9 cellular contexts compared by ENCODE assay signal in the genomic region with DNA sequence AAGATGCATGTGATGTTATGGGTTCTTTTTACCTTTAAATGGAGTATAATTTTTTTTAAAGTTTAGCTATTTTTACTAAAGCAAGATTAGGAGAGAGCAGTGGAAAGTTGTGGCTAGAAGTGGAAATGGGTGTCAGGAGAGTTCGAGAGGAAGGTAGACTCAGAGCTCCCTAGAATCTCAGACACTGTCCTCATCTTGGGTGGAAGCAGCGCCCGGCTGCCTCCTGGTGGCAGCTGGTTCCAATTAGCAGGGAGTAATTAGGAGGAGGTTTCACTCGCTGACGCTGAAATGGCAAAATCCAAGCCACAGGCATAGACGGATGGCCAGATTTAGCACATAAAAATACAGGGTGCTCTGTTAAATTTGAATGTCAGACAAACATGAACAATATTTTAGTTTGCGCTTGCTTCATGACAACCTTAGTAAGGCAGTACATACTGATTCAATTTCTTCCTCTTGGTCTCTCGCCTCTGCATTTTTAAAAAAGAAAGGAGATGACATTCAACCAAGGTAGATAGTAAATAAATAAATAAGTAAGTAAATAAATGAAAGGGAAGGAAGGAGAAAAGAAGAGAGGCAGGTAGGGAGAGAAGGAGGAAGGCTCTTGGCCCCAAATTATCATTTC. TPM values are rescaled to one million over a fixed set of nuclear protein-coding genes. Genes with fewer than 3 reads are reported as not detected.
DNase-seq lines count a peak whose midpoint lies in the region; ATAC-seq lines count a peak whose summit lies in the region.
"Had no signal": no experiment of that assay in that cellular context is flagged by ENCODE, and none has a peak within 500 bp of the region (broad histone marks: within the 10 kb centered on the region; RNA-seq: fewer than 3 reads in every experiment).

No MANE protein-coding gene starts in this region.

- no peak overlapping the region for H3K4me3 Mint-ChIP-seq in activated naive CD8-positive, alpha-beta T cell treated with anti-CD3 and anti-CD28 coated beads, Interleukin-2, amount 50 U/mL, for 24 hours
- H3K4me3 Mint-ChIP-seq: activated naive CD4-positive, alpha-beta T cell treated with anti-CD3 and anti-CD28 coated beads, Interleukin-2, amount 50 U/mL, for 24 hours had no signal

- intact Hi-C loops in left cardiac atrium (cut with DNase I): loop anchor here in 1 of 2 donors (10.0 kb wide), 1 partner anchor 261 kb away; no protein-coding TSS in a partner anchor

- no peaks in the 10 kb centered on the region for H3K36me3 Mint-ChIP-seq in activated naive CD8-positive, alpha-beta T cell treated with anti-CD3 and anti-CD28 coated beads, Interleukin-2, amount 50 U/mL, for 24 hours (ENCODE audit: low read depth)
- H3K36me3 Mint-ChIP-seq: activated naive CD4-positive, alpha-beta T cell treated with anti-CD3 and anti-CD28 coated beads, Interleukin-2, amount 50 U/mL, for 24 hours had no signal

- peaks cover 20% of the 10 kb centered on the region for H3K4me1 Mint-ChIP-seq in activated naive CD8-positive, alpha-beta T cell treated with anti-CD3 and anti-CD28 coated beads, Interleukin-2, amount 50 U/mL, for 24 hours

- H3K27ac Mint-ChIP-seq in activated naive CD8-positive, alpha-beta T cell treated with anti-CD3 and anti-CD28 coated beads, Interleukin-2, amount 50 U/mL, for 24 hours: no peak overlapping the region
- H3K27ac Mint-ChIP-seq: activated naive CD4-positive, alpha-beta T cell treated with anti-CD3 and anti-CD28 coated beads, Interleukin-2, amount 50 U/mL, for 24 hours had no signal

- peaks cover 42% of the 10 kb centered on the region for H3K27me3 Mint-ChIP-seq in activated naive CD8-positive, alpha-beta T cell treated with anti-CD3 and anti-CD28 coated beads, Interleukin-2, amount 50 U/mL, for 24 hours

- H3K9me3 Mint-ChIP-seq in activated naive CD8-positive, alpha-beta T cell treated with anti-CD3 and anti-CD28 coated beads, Interleukin-2, amount 50 U/mL, for 24 hours: no peaks in the 10 kb centered on the region
- H3K9me3 Mint-ChIP-seq: activated naive CD4-positive, alpha-beta T cell treated with anti-CD3 and anti-CD28 coated beads, Interleukin-2, amount 50 U/mL, for 24 hours had no signal

- ATAC-seq in HG02884 (IDR thresholded peaks at IDR 0.05; ENCODE audit: unreplicated experiment): peak; percentile 73
- peak; percentile 66 for ATAC-seq in activated naive CD8-positive, alpha-beta T cell treated with anti-CD3 and anti-CD28 coated beads, Interleukin-2, amount 50 U/mL, for 24 hours
- peak; percentile 92 for ATAC-seq in left cardiac atrium

- DNase-seq in NCI-H1436 (lab: John Stamatoyannopoulos, UW) (peak; percentile 55), NCI-H1436 treated with DMSO at 0.1 percent for 48 hours (lab: John Stamatoyannopoulos, UW) (no peak), NOMO-1 treated with dmso at 0.1 percent for 144 hours (lab: John Stamatoyannopoulos, UW; ENCODE audit: unreplicated experiment) (peak; percentile 11), left cardiac atrium (peak; percentile 74), putamen (ENCODE audit: low spot score) (peak; percentile 55), NK-92 (lab: John Stamatoyannopoulos, UW; ENCODE audit: unreplicated experiment) (no peak)
- DNase-seq in activated naive CD8-positive, alpha-beta T cell treated with anti-CD3 and anti-CD28 coated beads, Interleukin-2, amount 50 U/mL, for 24 hours: peak; percentile 36

RNA-seq across cellular contexts. Expression of gene LGI1, which starts 58.5 kb away (rescaled TPM):
- under 1 TPM in 1 of 2 donors, not detected in 1; 0.27 TPM for total RNA-seq in left cardiac atrium

Comparison
In these comparisons a context has a peak if more than half of its experiments do, and no peak if none do; other contexts are left out.
1. DNase-seq: peak in NCI-H1436 (single experiment), NOMO-1 treated with dmso at 0.1 percent for 144 hours (single experiment), activated naive CD8-positive, alpha-beta T cell treated with anti-CD3 and anti-CD28 coated beads, Interleukin-2, amount 50 U/mL, for 24 hours (single experiment), left cardiac atrium (single experiment) and putamen (single experiment); none in NCI-H1436 treated with DMSO at 0.1 percent for 48 hours (single experiment) and NK-92 (single experiment).
2. Peak in every context shown above with its lines, with median percentiles within 50 percentile points of each other: ATAC-seq.